In genomic region chr4:110087116-110087708, GRCh38 we compare ENCODE assay signal across 9 cellular contexts.
DNase-seq lines count a peak whose midpoint lies in the region; ATAC-seq and TF ChIP-seq lines count a peak whose summit lies in the region.
"Had no signal": no experiment of that assay in that cellular context is flagged by ENCODE, and none has a peak within 500 bp of the region (broad histone marks: within the 10 kb centered on the region; RNA-seq: fewer than 3 reads in every experiment).

No MANE protein-coding gene starts in this region.

- H3K4me1 ChIP-seq in adipocyte (ENCODE audit: control insufficient read depth, insufficient read depth, low read length) = peaks cover 48% of the 10 kb centered on the region
- peaks cover 25% of the 10 kb centered on the region for H3K4me1 ChIP-seq in mucosa of descending colon (ENCODE audit: low read depth)

- intact Hi-C loops in mucosa of descending colon (cut with DNase I, micrococcal nuclease) = no loop called here

- H3K36me3 ChIP-seq in adipocyte (ENCODE audit: control insufficient read depth, insufficient read depth, low read length, severe bottlenecking) (peaks cover 3% of the 10 kb centered on the region), mucosa of descending colon (ENCODE audit: low read depth) (no peaks in the 10 kb centered on the region)
- H3K36me3 ChIP-seq: SJSA1 had no signal

- ATAC-seq in mucosa of descending colon = peak; percentile 59
- ATAC-seq in HG03159 (IDR thresholded peaks at IDR 0.05; ENCODE audit: unreplicated experiment) = no peak
- no peak for ATAC-seq in HG02884 (IDR thresholded peaks at IDR 0.05; ENCODE audit: unreplicated experiment)

- H3K27me3 ChIP-seq in adipocyte (replicated peaks; ENCODE audit: control insufficient read depth, insufficient read depth, low read length) = no peaks in the 10 kb centered on the region
- H3K27me3 ChIP-seq: SJSA1 had no signal

- TF ChIP-seq CTCF in mucosa of descending colon (IDR thresholded peaks at IDR 0.05) = no peak

- H3K4me3 ChIP-seq in adipocyte (ENCODE audit: low read length) (no peak overlapping the region), mucosa of descending colon (no peak overlapping the region)
- H3K4me3 ChIP-seq: SJSA1 had no signal

- H3K9me3 ChIP-seq in adipocyte (ENCODE audit: control insufficient read depth, low read length) (no peaks in the 10 kb centered on the region), mucosa of descending colon (no peaks in the 10 kb centered on the region)
- H3K9me3 ChIP-seq: SJSA1 had no signal

- peak; percentile 78 for DNase-seq in EL
- peak; percentile 68 for DNase-seq in NCI-H1092 treated with DMSO at 0.1 percent for 48 hours (lab: John Stamatoyannopoulos, UW)
- peak; percentile 74 for DNase-seq in adipocyte (ENCODE audit: low read depth)
- DNase-seq in mucosa of descending colon = no peak
- no peak for DNase-seq in GM19240 (ENCODE audit: insufficient read length, low spot score)
- no peak for DNase-seq in germinal center (ENCODE audit: low spot score)

- no peak overlapping the region for H3K9ac ChIP-seq in adipocyte (ENCODE audit: low read length)

Comparison
In these comparisons a context has a peak if more than half of its experiments do, and no peak if none do; other contexts are left out.
1. DNase-seq: peak in EL (single experiment), NCI-H1092 treated with DMSO at 0.1 percent for 48 hours (single experiment) and adipocyte (single experiment); none in mucosa of descending colon (0 of 3), GM19240 (single experiment) and germinal center (single experiment).